Comparison of ENCODE assay signal across 1 cellular context in genomic region chrX:29491659-29492058, GRCh38.
TF ChIP-seq lines count a peak whose summit lies in the region.

No MANE protein-coding gene starts in this region.

TF ChIP-seq in GM12878, 131 proteins besides CTCF, POLR2A, EP300 and RAD21 (continued from another document):
- TF ChIP-seq RELB (IDR thresholded peaks at IDR 0.05; ENCODE audit: low read depth) (no peak), RAD51 (IDR thresholded peaks at IDR 0.05) (no peak), ZNF384 (IDR thresholded peaks at IDR 0.05; ENCODE audit: borderline replicate concordance, low read depth, low read length) (no peak), SKIL (IDR thresholded peaks at IDR 0.05; ENCODE audit: low read depth, poor library complexity, severe bottlenecking) (peak; percentile 90), MTA2 (IDR thresholded peaks at IDR 0.05; ENCODE audit: low read depth) (peak; percentile 76), NFIC (IDR thresholded peaks at IDR 0.05; ENCODE audit: low read depth, low read length) (peak; percentile 27; the same call in 1 of the 2 replicates), ATF2 (IDR thresholded peaks at IDR 0.05; ENCODE audit: low read length) (0 out of 2 replicates have a peak, but pooled peaks have one; percentile 26), SUZ12 (IDR thresholded peaks at IDR 0.05; ENCODE audit: unreplicated experiment) (no peak), LARP7 (IDR thresholded peaks at IDR 0.05) (no peak), ZNF217 (IDR thresholded peaks at IDR 0.05) (0 out of 2 replicates have a peak, but pooled peaks have one; percentile 32), MEF2B (IDR thresholded peaks at IDR 0.05; ENCODE audit: partially characterized antibody, poor library complexity, severe bottlenecking) (peak; percentile 76), PAX5 (IDR thresholded peaks at IDR 0.05; ENCODE audit: borderline replicate concordance, low read depth, low read length) (no peak), IRF5 (IDR thresholded peaks at IDR 0.05; ENCODE audit: borderline replicate concordance) (no peak), RB1 (IDR thresholded peaks at IDR 0.05; ENCODE audit: borderline replicate concordance) (no peak), CEBPB (IDR thresholded peaks at IDR 0.05; ENCODE audit: borderline replicate concordance in 1 of 2, low read depth in 2 of 2, low read length in 2 of 2) (no peak), TBL1XR1 (IDR thresholded peaks at IDR 0.05; ENCODE audit: low read depth, low read length) (no peak), ELK1 (IDR thresholded peaks at IDR 0.05; ENCODE audit: low read depth, low read length) (no peak), SMAD1 (IDR thresholded peaks at IDR 0.05; ENCODE audit: low read depth, partially characterized antibody) (no peak), EGR1 (IDR thresholded peaks at IDR 0.05; ENCODE audit: borderline replicate concordance in 1 of 2, low read depth in 2 of 2, low read length in 2 of 2) (no peak), SPI1 (IDR thresholded peaks at IDR 0.05; ENCODE audit: borderline replicate concordance, insufficient read depth, low read depth, low read length) (no peak), SRF (IDR thresholded peaks at IDR 0.05; ENCODE audit: low read depth in 2 of 2, low read length in 2 of 2) (no peak), ZBTB11 (CRISPR knock-in tag; IDR thresholded peaks at IDR 0.05) (no peak), MEF2A (IDR thresholded peaks at IDR 0.05; ENCODE audit: insufficient read depth, low read depth, low read length) (0 out of 2 replicates have a peak, but pooled peaks have one; percentile 40), YBX1 (IDR thresholded peaks at IDR 0.05) (no peak), JUND (IDR thresholded peaks at IDR 0.05; ENCODE audit: low read depth, low read length) (no peak), CBX5 (IDR thresholded peaks at IDR 0.05; ENCODE audit: low read depth) (no peak), ZBTB33 (IDR thresholded peaks at IDR 0.05) (no peak)
